In genomic region chr9:81632599-81632998, GRCh38 we compare ENCODE assay signal across 19 cellular contexts. TPM values are rescaled to one million over a fixed set of nuclear protein-coding genes. Genes with fewer than 3 reads are reported as not detected.
DNase-seq lines count a peak whose midpoint lies in the region; ATAC-seq and TF ChIP-seq lines count a peak whose summit lies in the region.
"Had no signal": no experiment of that assay in that cellular context is flagged by ENCODE, and none has a peak within 500 bp of the region (broad histone marks: within the 10 kb centered on the region; RNA-seq: fewer than 3 reads in every experiment).

No MANE protein-coding gene starts in this region.

- CTCF ChIA-PET in HEK293T (lab: Yijun Ruan, JAX): no interaction called here

- peak overlapping the region; percentile 7 for H3K4me2 ChIP-seq in fibroblast of lung (ENCODE audit: extremely low read depth, insufficient read depth, low read length)

- H3K27ac ChIP-seq in RWPE2 (ENCODE audit: poor library complexity, severe bottlenecking): no peak overlapping the region
- peak overlapping the region; percentile 55 for H3K27ac ChIP-seq in fibroblast of lung (ENCODE audit: insufficient read depth, low read length)
- H3K27ac ChIP-seq: ascending aorta, C4-2B, spleen, WERI-Rb-1 had no signal

- no peak overlapping the region for H3K9ac ChIP-seq in fibroblast of lung (ENCODE audit: insufficient read depth, low read length)

- no peaks in the 10 kb centered on the region for H3K27me3 ChIP-seq in RWPE2 (ENCODE audit: insufficient read depth, poor library complexity, severe bottlenecking)
- H3K27me3 ChIP-seq in fibroblast of lung (ENCODE audit: control insufficient read depth, insufficient read depth, low read length): no peaks in the 10 kb centered on the region
- H3K27me3 ChIP-seq: ascending aorta, spleen had no signal

- H3K4me3 ChIP-seq in RWPE2 (ENCODE audit: severe bottlenecking): no peak overlapping the region
- H3K4me3 ChIP-seq in fibroblast of lung (replicated peaks in 1 of 4; ENCODE audit: control extremely low read depth in 1 of 4, insufficient read depth in 1 of 4, low read depth in 3 of 4, low read length in 4 of 4): no peak overlapping the region
- H3K4me3 ChIP-seq: ascending aorta, K562, spleen had no signal

- TF ChIP-seq CTCF in RWPE2 (IDR thresholded peaks at IDR 0.05; ENCODE audit: poor library complexity, severe bottlenecking) (no peak), fibroblast of lung (conservative IDR thresholded peaks at IDR 0.05 in 1 of 2, IDR thresholded peaks at IDR 0.05 in 1 of 2; ENCODE audit: low read depth in 1 of 2, low read length in 2 of 2) (no peak)

- H3K36me3 ChIP-seq in RWPE2 (ENCODE audit: low read depth) (peaks cover 7% of the 10 kb centered on the region), fibroblast of lung (ENCODE audit: control insufficient read depth, insufficient read depth, low read length) (no peaks in the 10 kb centered on the region)

- DNase-seq in EH (ENCODE audit: low read depth) (peak; percentile 90), RWPE2 (ENCODE audit: low spot score) (no peak), fibroblast of lung (ENCODE audit: low read depth in 2 of 2) (peak; percentile 80 to 91), non-pigmented ciliary epithelial cell (ENCODE audit: low read depth) (peak; percentile 84), HEK293T (ENCODE audit: extremely low spot score) (no peak), DMS 273 treated with DMSO at 0.1 percent for 48 hours (lab: John Stamatoyannopoulos, UW) (no peak)
- DNase-seq: activated CD8-positive, alpha-beta T cell treated with anti-CD3 and anti-CD28 coated beads, Interleukin-2, amount 10 ng/mL, durations not matched to agents 7 days and 5 days; DND-41; effector memory CD4-positive, alpha-beta T cell; midbrain; NCI-H446 treated with DMSO at 0.1 percent for 48 hours; spleen; stimulated activated naive CD4-positive, alpha-beta T cell; WERI-Rb-1 had no signal

- ATAC-seq in RWPE2 (ENCODE audit: low read depth) (peak; percentile 18; the same call in 1 of the 3 replicates), HG02970 (IDR thresholded peaks at IDR 0.05; ENCODE audit: low FRiP score, unreplicated experiment) (no peak), GM19023 (IDR thresholded peaks at IDR 0.05; ENCODE audit: unreplicated experiment) (no peak)
- ATAC-seq: activated CD8-positive, alpha-beta T cell treated with anti-CD3 and anti-CD28 coated beads, Interleukin-2, amount 10 ng/mL, durations not matched to agents 7 days and 5 days; K562 had no signal

- POLR2A ChIA-PET in HEK293T (lab: Yijun Ruan, JAX): no interaction called here

- no peak overlapping the region for H2AFZ ChIP-seq in fibroblast of lung (ENCODE audit: low read length)

- H3K4me1 ChIP-seq in RWPE2 (ENCODE audit: insufficient read depth, poor library complexity, severe bottlenecking) (peaks cover 19% of the 10 kb centered on the region), fibroblast of lung (ENCODE audit: control insufficient read depth, extremely low read depth, insufficient read depth, low read length) (peaks cover 30% of the 10 kb centered on the region)

- H4K20me1 ChIP-seq in fibroblast of lung (ENCODE audit: control insufficient read depth, extremely low read depth, insufficient read depth, low read length): no peaks in the 10 kb centered on the region

- no peaks in the 10 kb centered on the region for H3K79me2 ChIP-seq in fibroblast of lung (ENCODE audit: control insufficient read depth, insufficient read depth, low read length)

- H3K9me3 ChIP-seq in RWPE2 (ENCODE audit: severe bottlenecking) (no peaks in the 10 kb centered on the region), fibroblast of lung (ENCODE audit: control insufficient read depth, insufficient read depth, low read depth, low read length) (no peaks in the 10 kb centered on the region)
- H3K9me3 ChIP-seq: ascending aorta, spleen had no signal

TF ChIP-seq in HEK293T, 16 proteins besides CTCF, POLR2A, EP300 and RAD21:
- TF ChIP-seq HDGF (IDR thresholded peaks at IDR 0.05; ENCODE audit: borderline replicate concordance) (no peak), SUZ12 (IDR thresholded peaks at IDR 0.05) (no peak), CTBP1 (IDR thresholded peaks at IDR 0.05; ENCODE audit: borderline replicate concordance) (no peak), TARDBP (IDR thresholded peaks at IDR 0.05) (no peak), NFRKB (IDR thresholded peaks at IDR 0.05) (no peak), SP1 (IDR thresholded peaks at IDR 0.05) (no peak), ARNT (IDR thresholded peaks at IDR 0.05) (no peak), PKNOX1 (IDR thresholded peaks at IDR 0.05) (no peak), L3MBTL2 (conservative IDR thresholded peaks at IDR 0.05) (no peak), BHLHE40 (IDR thresholded peaks at IDR 0.05; ENCODE audit: borderline replicate concordance) (no peak), LEF1 (IDR thresholded peaks at IDR 0.05; ENCODE audit: borderline replicate concordance) (no peak), FOXM1 (IDR thresholded peaks at IDR 0.05; ENCODE audit: borderline replicate concordance) (no peak)

RNA-seq across cellular contexts. Expression of gene TLE1, which starts 56.7 kb away (rescaled TPM):
- total RNA-seq in fibroblast of lung: 25.9 and 29.7 TPM in 2 replicates
- 29.3 and 35.6 TPM in 2 replicates for polyA plus RNA-seq in fibroblast of lung
- polyA plus RNA-seq in fibroblast of lung (2012): 21.6 and 26.3 TPM in 2 replicates
- polyA minus RNA-seq in fibroblast of lung (ENCODE audit: low replicate concordance): 27.7 and 29.8 TPM in 2 replicates
- polyA plus RNA-seq: K562 had no signal

Comparison
In these comparisons a context has a peak if more than half of its experiments do, and no peak if none do; other contexts are left out.
1. DNase-seq: peak in EH (single experiment), fibroblast of lung (2 of 2) and non-pigmented ciliary epithelial cell (single experiment); none in RWPE2 (single experiment), HEK293T (single experiment) and DMS 273 treated with DMSO at 0.1 percent for 48 hours (single experiment).